In the genomic region with DNA sequence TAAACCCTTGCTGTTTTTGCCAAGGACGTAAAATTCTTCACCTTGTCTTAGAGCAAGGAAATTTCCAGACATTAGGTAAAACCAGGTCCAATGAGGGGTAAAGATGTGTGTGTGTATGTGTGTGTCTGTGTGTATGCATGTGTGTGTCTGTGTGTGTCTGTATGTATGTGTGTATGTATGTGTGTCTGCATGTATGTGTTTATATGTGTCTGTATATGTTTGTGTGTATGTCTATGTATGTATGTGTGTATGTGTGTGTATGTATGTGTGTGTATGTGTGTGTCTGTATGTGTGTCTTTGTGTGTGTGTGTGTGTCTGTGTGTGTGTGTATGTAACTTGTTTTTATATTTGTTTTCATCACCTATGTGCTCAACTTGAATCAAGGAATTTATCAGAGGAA, we compare ENCODE assay signal across 25 cellular contexts.
"Had no signal": no experiment of that assay in that cellular context is flagged by ENCODE, and none has a peak within 500 bp of the region (broad histone marks: within the 10 kb centered on the region; RNA-seq: fewer than 3 reads in every experiment).

No MANE protein-coding gene starts in this region.

- H3K4me3 ChIP-seq: hepatocyte, left ventricle myocardium inferior, lung, ovary, right atrium auricular region, skin epidermis, stomach, testis, thyroid gland, transverse colon, upper lobe of left lung had no signal

- H3K36me3 Mint-ChIP-seq: mesothelial cell of epicardium; naive B cell; natural killer cell; stimulated activated naive B cell treated with anti-CD40 and anti-IgM and Interleukin-4, amounts not matched to agents 10 μg/mL and 1 μg/mL and 100 μg/mL, for 72 hours had no signal

- H2AFZ ChIP-seq: hepatocyte had no signal

- H3K4me2 ChIP-seq: hepatocyte had no signal

- ATAC-seq: sciatic nerve; stimulated activated naive B cell treated with anti-CD40 and anti-IgM and Interleukin-4, amounts not matched to agents 10 μg/mL and 1 μg/mL and 100 μg/mL, for 72 hours; stimulated activated naive CD8-positive, alpha-beta T cell treated with anti-CD3 and anti-CD28 coated beads, Interleukin-15, Interleukin-2, amounts not matched to agents 100 U/mL and 50 U/mL, for 24 hours had no signal

- H3K4me3 Mint-ChIP-seq: mesothelial cell of epicardium; naive B cell; natural killer cell; nephron progenitor cell; stimulated activated naive B cell treated with anti-CD40 and anti-IgM and Interleukin-4, amounts not matched to agents 10 μg/mL and 1 μg/mL and 100 μg/mL, for 72 hours had no signal

- H3K9me3 Mint-ChIP-seq: mesothelial cell of epicardium, nephron progenitor cell had no signal

- H3K36me3 ChIP-seq: left ventricle myocardium inferior, ovary, right atrium auricular region, stomach, thyroid gland, transverse colon, upper lobe of left lung had no signal

- H3K4me1 ChIP-seq: left ventricle myocardium inferior, right atrium auricular region, stomach, testis, thyroid gland, transverse colon, upper lobe of left lung had no signal

- DNase-seq: islet precursor cell; mesendoderm; naive B cell; natural killer cell; nephron progenitor cell; ovary; stimulated activated CD4-positive, alpha-beta T cell treated with anti-CD3 and anti-CD28 coated beads, Interleukin-12 subunit alpha, Interleukin-12 subunit beta, amount 100 ng/mL, for 4 hours; stimulated activated CD4-positive, alpha-beta T cell treated with anti-CD3 and anti-CD28 coated beads, Interleukin-15, amount 100 ng/mL, for 24 hours; stimulated activated CD4-positive, alpha-beta T cell treated with anti-CD3 and anti-CD28 coated beads, Interleukin-2, amount 100 ng/mL, for 24 hours; stimulated activated CD4-positive, alpha-beta T cell treated with anti-CD3 and anti-CD28 coated beads, Interleukin-4, amount 100 ng/mL, for 1 hour; stimulated activated naive B cell treated with anti-CD40 and anti-IgM and Interleukin-4, amounts not matched to agents 10 μg/mL and 1 μg/mL and 100 μg/mL, for 72 hours; stimulated activated naive CD8-positive, alpha-beta T cell treated with anti-CD3 and anti-CD28 coated beads, Interleukin-15, Interleukin-2, amounts not matched to agents 100 U/mL and 50 U/mL, for 24 hours; stomach; testis; thyroid gland; transverse colon; upper lobe of left lung had no signal

- H3K27ac Mint-ChIP-seq: mesothelial cell of epicardium; naive B cell; natural killer cell; nephron progenitor cell; progenitor cell of endocrine pancreas; stimulated activated naive B cell treated with anti-CD40 and anti-IgM and Interleukin-4, amounts not matched to agents 10 μg/mL and 1 μg/mL and 100 μg/mL, for 72 hours had no signal

- H3K27ac ChIP-seq: hepatocyte, left ventricle myocardium inferior, ovary, right atrium auricular region, skin epidermis, stomach, testis, thyroid gland, transverse colon, upper lobe of left lung had no signal

- H3K27me3 ChIP-seq: ovary, right atrium auricular region, testis, thyroid gland, transverse colon, upper lobe of left lung had no signal

- H3K79me2 ChIP-seq: hepatocyte had no signal

- H3K4me1 Mint-ChIP-seq: naive B cell; stimulated activated naive B cell treated with anti-CD40 and anti-IgM and Interleukin-4, amounts not matched to agents 10 μg/mL and 1 μg/mL and 100 μg/mL, for 72 hours had no signal

- H3K9me3 ChIP-seq: left ventricle myocardium inferior, ovary, right atrium auricular region, stomach, testis, thyroid gland, transverse colon, upper lobe of left lung had no signal
